In the genomic region with DNA sequence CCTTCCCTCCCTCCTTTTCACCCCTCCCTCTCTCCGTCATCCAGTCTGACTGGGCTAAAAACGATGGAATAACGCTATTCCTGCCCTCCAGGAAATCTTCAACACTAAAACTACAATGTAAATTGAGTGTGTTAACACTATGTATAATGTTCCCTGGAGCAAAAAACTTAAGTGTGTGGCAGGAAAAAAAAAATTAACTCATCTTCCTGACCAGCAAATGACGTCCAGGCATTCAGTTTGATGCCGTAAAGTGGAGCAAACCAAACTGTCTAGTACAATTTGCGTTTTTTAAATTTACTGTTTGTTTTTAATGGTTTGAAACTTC, we compare ENCODE assay signal across 8 cellular contexts. TPM values are rescaled to one million over a fixed set of nuclear protein-coding genes. Genes with fewer than 3 reads are reported as not detected.
DNase-seq lines count a peak whose midpoint lies in the region; ATAC-seq and TF ChIP-seq lines count a peak whose summit lies in the region.

No MANE protein-coding gene starts in this region.

- H3K4me1 Mint-ChIP-seq in activated B cell treated with CpG ODN at 0.5 μM for 24 hours = peaks cover 89% of the 10 kb centered on the region
- H3K4me1 Mint-ChIP-seq in glutamatergic neuron (ENCODE audit: low read depth, unreplicated experiment) = peaks cover 10% of the 10 kb centered on the region

- intact Hi-C loops in activated B cell treated with CpG ODN at 0.5 μM for 24 hours (cut with micrococcal nuclease) = loop anchor here (1.0 to 10.0 kb wide), 10 partner anchors 15 to 1661 kb away; a partner anchor contains a TSS

- H3K4me3 ChIP-seq in HEK293 (ENCODE audit: low read depth, low read length) (peak overlapping the region; percentile 99), skeletal muscle tissue (ENCODE audit: low read length in 3 of 3) (peak overlapping the region; percentile 88 to 93 (median 91))

- CTCF ChIA-PET in HEK293 (lab: Yijun Ruan, JAX) (interaction anchor here (0.7 to 1.1 kb wide), 2 partner anchors 18 to 32 kb away, joined by 3 read pairs; no protein-coding TSS in a partner anchor), activated B cell treated with CpG ODN at 0.5 μM for 24 hours (lab: Charles Lee) (no interaction called here)

- H3K4me1 ChIP-seq in HEK293 (ENCODE audit: control insufficient read depth, insufficient read depth, low read length) = peaks cover 2% of the 10 kb centered on the region; the same call in 1 of the 2 replicates
- H3K4me1 ChIP-seq in skeletal muscle tissue (ENCODE audit: control insufficient read depth in 3 of 3, insufficient read depth in 3 of 3, low read length in 3 of 3) = peaks cover 12 to 19% (median 15%) of the 10 kb centered on the region in 3 donors

- H3K27me3 Mint-ChIP-seq in activated B cell treated with CpG ODN at 0.5 μM for 24 hours (no peaks in the 10 kb centered on the region), glutamatergic neuron (ENCODE audit: unreplicated experiment) (peaks cover 2% of the 10 kb centered on the region)

- no peak for DNase-seq in activated B cell treated with CpG ODN at 0.5 μM for 24 hours
- no peak for DNase-seq in glutamatergic neuron
- no peak for DNase-seq in NCI-H226
- DNase-seq in T1000 (lab: John Stamatoyannopoulos, UW) = no peak
- no peak for DNase-seq in HPDE6-E6E7 (ENCODE audit: extremely low spot score)

- H3K27ac Mint-ChIP-seq in activated B cell treated with CpG ODN at 0.5 μM for 24 hours (peak overlapping the region; percentile 99), glutamatergic neuron (ENCODE audit: unreplicated experiment) (no peak overlapping the region)

- H3K36me3 ChIP-seq in HEK293 (ENCODE audit: control insufficient read depth in 2 of 2, insufficient read depth in 1 of 2, low read length in 2 of 2) (peaks cover 0 to 15% of the 10 kb centered on the region in 2 experiments; a peak in 1 of 3 replicates), skeletal muscle tissue (ENCODE audit: control insufficient read depth in 3 of 3, insufficient read depth in 3 of 3, low read length in 3 of 3) (peaks cover 0 to 3% (median 0%) of the 10 kb centered on the region in 3 donors)

- no peaks in the 10 kb centered on the region for H3K9me3 ChIP-seq in HEK293 (ENCODE audit: control insufficient read depth, insufficient read depth, low read depth, low read length)
- H3K9me3 ChIP-seq in skeletal muscle tissue (ENCODE audit: control insufficient read depth in 3 of 3, low read length in 3 of 3) = no peaks in the 10 kb centered on the region

- H3K27me3 ChIP-seq in skeletal muscle tissue (ENCODE audit: control insufficient read depth in 3 of 3, insufficient read depth in 3 of 3, low read length in 3 of 3) = no peaks in the 10 kb centered on the region

- POLR2A ChIA-PET in HEK293 (lab: Yijun Ruan, JAX) (no interaction called here), activated B cell treated with CpG ODN at 0.5 μM for 24 hours (lab: Charles Lee) (interaction anchor here (0.7 to 2.2 kb wide), 4 partner anchors 11 to 816 kb away, joined by 3 to 11 read pairs (median 4); a partner anchor contains a TSS)

- H3K9me3 Mint-ChIP-seq in activated B cell treated with CpG ODN at 0.5 μM for 24 hours (no peaks in the 10 kb centered on the region), glutamatergic neuron (ENCODE audit: unreplicated experiment) (peaks cover 7% of the 10 kb centered on the region)

- H3K27ac ChIP-seq in HEK293 (ENCODE audit: extremely low read depth, low read depth, low read length) (no peak overlapping the region), skeletal muscle tissue (ENCODE audit: low read depth, low read length) (peak overlapping the region; percentile 80)

- peak overlapping the region; percentile 99 for H3K4me3 Mint-ChIP-seq in activated B cell treated with CpG ODN at 0.5 μM for 24 hours
- peak overlapping the region; percentile 96 for H3K4me3 Mint-ChIP-seq in glutamatergic neuron (ENCODE audit: unreplicated experiment)

- ATAC-seq in activated B cell treated with CpG ODN at 0.5 μM for 24 hours (ENCODE audit: low read depth) (no peak), HG03039 (IDR thresholded peaks at IDR 0.05; ENCODE audit: unreplicated experiment) (no peak)

- peak overlapping the region in 2 of 3 donors; percentile 41 to 62 for H3K9ac ChIP-seq in skeletal muscle tissue (ENCODE audit: low read depth in 1 of 3, low read length in 3 of 3)

- TF ChIP-seq CTCF in HEK293 (tag by site-specific recombination; IDR thresholded peaks at IDR 0.05) (no peak), activated B cell treated with CpG ODN at 0.5 μM for 24 hours (IDR thresholded peaks at IDR 0.05) (no peak), glutamatergic neuron (IDR thresholded peaks at IDR 0.05; ENCODE audit: partially characterized antibody, unreplicated experiment) (no peak)

- peaks cover 26% of the 10 kb centered on the region for H3K36me3 Mint-ChIP-seq in activated B cell treated with CpG ODN at 0.5 μM for 24 hours (ENCODE audit: low read depth)
- no peaks in the 10 kb centered on the region for H3K36me3 Mint-ChIP-seq in glutamatergic neuron (ENCODE audit: unreplicated experiment)

TF ChIP-seq in HEK293, 187 proteins besides CTCF, POLR2A, EP300 and RAD21:
- TF ChIP-seq, protein P1, sequence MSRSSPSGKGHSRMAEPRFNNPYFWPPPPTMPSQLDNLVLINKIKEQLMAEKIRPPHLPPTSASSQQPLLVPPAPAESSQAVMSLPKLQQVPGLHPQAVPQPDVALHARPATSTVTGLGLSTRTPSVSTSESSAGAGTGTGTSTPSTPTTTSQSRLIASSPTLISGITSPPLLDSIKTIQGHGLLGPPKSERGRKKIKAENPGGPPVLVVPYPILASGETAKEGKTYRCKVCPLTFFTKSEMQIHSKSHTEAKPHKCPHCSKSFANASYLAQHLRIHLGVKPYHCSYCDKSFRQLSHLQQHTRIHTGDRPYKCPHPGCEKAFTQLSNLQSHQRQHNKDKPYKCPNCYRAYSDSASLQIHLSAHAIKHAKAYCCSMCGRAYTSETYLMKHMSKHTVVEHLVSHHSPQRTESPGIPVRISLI (tag by site-specific recombination; IDR thresholded peaks at IDR 0.05) = peak; percentile 82
- TF ChIP-seq ZNF366 (tag by site-specific recombination; conservative IDR thresholded peaks at IDR 0.05) (0 out of 2 replicates have a peak, but pooled peaks have one; percentile 64), ZNF24 (tag by site-specific recombination; IDR thresholded peaks at IDR 0.05) (0 out of 2 replicates have a peak, but pooled peaks have one; percentile 11), ZNF138 (tag by site-specific recombination; IDR thresholded peaks at IDR 0.05; ENCODE audit: borderline replicate concordance) (no peak), ZNF624 (tag by site-specific recombination; IDR thresholded peaks at IDR 0.05) (no peak), ZNF707 (tag by site-specific recombination; IDR thresholded peaks at IDR 0.05) (no peak)
- TF ChIP-seq, protein P2, sequence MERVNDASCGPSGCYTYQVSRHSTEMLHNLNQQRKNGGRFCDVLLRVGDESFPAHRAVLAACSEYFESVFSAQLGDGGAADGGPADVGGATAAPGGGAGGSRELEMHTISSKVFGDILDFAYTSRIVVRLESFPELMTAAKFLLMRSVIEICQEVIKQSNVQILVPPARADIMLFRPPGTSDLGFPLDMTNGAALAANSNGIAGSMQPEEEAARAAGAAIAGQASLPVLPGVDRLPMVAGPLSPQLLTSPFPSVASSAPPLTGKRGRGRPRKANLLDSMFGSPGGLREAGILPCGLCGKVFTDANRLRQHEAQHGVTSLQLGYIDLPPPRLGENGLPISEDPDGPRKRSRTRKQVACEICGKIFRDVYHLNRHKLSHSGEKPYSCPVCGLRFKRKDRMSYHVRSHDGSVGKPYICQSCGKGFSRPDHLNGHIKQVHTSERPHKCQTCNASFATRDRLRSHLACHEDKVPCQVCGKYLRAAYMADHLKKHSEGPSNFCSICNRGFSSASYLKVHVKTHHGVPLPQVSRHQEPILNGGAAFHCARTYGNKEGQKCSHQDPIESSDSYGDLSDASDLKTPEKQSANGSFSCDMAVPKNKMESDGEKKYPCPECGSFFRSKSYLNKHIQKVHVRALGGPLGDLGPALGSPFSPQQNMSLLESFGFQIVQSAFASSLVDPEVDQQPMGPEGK (tag by site-specific recombination; IDR thresholded peaks at IDR 0.05) = 0 out of 2 replicates have a peak, but pooled peaks have one; percentile 19
- TF ChIP-seq, protein P3, sequence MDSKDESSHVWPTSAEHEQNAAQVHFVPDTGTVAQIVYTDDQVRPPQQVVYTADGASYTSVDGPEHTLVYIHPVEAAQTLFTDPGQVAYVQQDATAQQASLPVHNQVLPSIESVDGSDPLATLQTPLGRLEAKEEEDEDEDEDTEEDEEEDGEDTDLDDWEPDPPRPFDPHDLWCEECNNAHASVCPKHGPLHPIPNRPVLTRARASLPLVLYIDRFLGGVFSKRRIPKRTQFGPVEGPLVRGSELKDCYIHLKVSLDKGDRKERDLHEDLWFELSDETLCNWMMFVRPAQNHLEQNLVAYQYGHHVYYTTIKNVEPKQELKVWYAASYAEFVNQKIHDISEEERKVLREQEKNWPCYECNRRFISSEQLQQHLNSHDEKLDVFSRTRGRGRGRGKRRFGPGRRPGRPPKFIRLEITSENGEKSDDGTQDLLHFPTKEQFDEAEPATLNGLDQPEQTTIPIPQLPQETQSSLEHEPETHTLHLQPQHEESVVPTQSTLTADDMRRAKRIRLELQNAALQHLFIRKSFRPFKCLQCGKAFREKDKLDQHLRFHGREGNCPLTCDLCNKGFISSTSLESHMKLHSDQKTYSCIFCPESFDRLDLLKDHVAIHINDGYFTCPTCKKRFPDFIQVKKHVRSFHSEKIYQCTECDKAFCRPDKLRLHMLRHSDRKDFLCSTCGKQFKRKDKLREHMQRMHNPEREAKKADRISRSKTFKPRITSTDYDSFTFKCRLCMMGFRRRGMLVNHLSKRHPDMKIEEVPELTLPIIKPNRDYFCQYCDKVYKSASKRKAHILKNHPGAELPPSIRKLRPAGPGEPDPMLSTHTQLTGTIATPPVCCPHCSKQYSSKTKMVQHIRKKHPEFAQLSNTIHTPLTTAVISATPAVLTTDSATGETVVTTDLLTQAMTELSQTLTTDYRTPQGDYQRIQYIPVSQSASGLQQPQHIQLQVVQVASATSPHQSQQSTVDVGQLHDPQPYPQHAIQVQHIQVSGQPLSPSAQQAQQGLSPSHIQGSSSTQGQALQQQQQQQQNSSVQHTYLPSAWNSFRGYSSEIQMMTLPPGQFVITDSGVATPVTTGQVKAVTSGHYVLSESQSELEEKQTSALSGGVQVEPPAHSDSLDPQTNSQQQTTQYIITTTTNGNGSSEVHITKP (tag by site-specific recombination; IDR thresholded peaks at IDR 0.05) = peak; percentile 40; the same call in 1 of the 2 replicates

RNA-seq across cellular contexts. Expression of a gene that starts 0.5 kb away (rescaled TPM):
- total RNA-seq in activated B cell treated with CpG ODN at 0.5 μM for 24 hours (130 and 137 TPM in 2 replicates), glutamatergic neuron (ENCODE audit: unreplicated experiment) (181 TPM), skeletal muscle tissue (54.8 TPM)
